ENCODE assay signal across 27 cellular contexts in the genomic region with DNA sequence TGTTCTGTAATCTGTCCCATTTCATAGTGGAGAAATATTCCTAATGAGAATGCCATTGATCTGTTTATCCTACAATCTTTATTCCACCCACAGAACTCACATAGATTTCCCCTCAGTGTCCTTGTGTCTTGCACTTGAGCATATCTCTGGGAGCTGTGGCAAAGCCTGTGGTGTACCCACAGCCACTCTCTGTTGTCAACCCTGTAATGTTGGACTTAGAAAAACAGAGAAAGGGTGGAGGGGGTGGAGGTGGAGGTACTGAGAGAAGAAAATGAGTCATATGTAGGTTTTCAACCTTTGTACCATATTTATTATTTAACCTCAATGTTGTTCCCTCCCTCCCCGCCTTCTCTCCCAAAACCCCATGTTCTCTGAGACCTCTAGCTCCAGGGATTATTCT. TPM values are rescaled to one million over a fixed set of nuclear protein-coding genes. Genes with fewer than 3 reads are reported as not detected.
"Had no signal": no experiment of that assay in that cellular context is flagged by ENCODE, and none has a peak within 500 bp of the region (broad histone marks: within the 10 kb centered on the region; RNA-seq: fewer than 3 reads in every experiment).

No MANE protein-coding gene starts in this region.

- H3K36me3 ChIP-seq: MG63, Peyer's patch, SJSA1 had no signal

- H3K9me2 ChIP-seq: SK-N-SH had no signal

- H3K9me3 ChIP-seq: MG63, Peyer's patch, SJSA1, SK-N-SH had no signal

- H3K4me2 ChIP-seq: SK-N-SH had no signal

- H3K4me3 ChIP-seq: K562, MG63, Peyer's patch, SJSA1 had no signal

- FAIRE-seq: K562 had no signal

- H3K27me3 ChIP-seq: MG63, Peyer's patch, SJSA1 had no signal

- ATAC-seq: K562 had no signal

- H3K9ac ChIP-seq: SK-N-SH had no signal

- H3K4me1 ChIP-seq: Peyer's patch, SJSA1 had no signal

- H3K27ac ChIP-seq: Peyer's patch, SJSA1 had no signal

- DNase-seq: Kasumi-1, MG63, NCI-H1048, NCI-H1105, NCI-H1417 treated with DMSO at 0.1 percent for 48 hours, NCI-H1436 treated with DMSO at 0.1 percent for 48 hours, NCI-H1694 treated with DMSO at 0.1 percent for 48 hours, NCI-H187 treated with DMSO at 0.1 percent for 48 hours, NCI-H2029, NCI-H2081, NCI-H2171 treated with DMSO at 0.1 percent for 48 hours, NCI-H2227 treated with DMSO at 0.1 percent for 48 hours, NCI-H345, NCI-H446, NCI-H510A treated with DMSO at 0.1 percent for 48 hours, NCI-H524 treated with DMSO at 0.1 percent for 48 hours, NCI-H526 treated with DMSO at 0.1 percent for 48 hours, NCI-H774, Peyer's patch, Right ventricle myocardium superior, RPMI8226, SHP77 treated with DMSO at 0.1 percent for 48 hours, SK-N-SH, SW 1271, T-helper 1 cell had no signal

RNA-seq across cellular contexts. Expression of a gene that starts 46.9 kb away (rescaled TPM):
- total RNA-seq: K562, SJSA1 had no signal
- polyA plus RNA-seq: K562 had no signal
